In the genomic region with DNA sequence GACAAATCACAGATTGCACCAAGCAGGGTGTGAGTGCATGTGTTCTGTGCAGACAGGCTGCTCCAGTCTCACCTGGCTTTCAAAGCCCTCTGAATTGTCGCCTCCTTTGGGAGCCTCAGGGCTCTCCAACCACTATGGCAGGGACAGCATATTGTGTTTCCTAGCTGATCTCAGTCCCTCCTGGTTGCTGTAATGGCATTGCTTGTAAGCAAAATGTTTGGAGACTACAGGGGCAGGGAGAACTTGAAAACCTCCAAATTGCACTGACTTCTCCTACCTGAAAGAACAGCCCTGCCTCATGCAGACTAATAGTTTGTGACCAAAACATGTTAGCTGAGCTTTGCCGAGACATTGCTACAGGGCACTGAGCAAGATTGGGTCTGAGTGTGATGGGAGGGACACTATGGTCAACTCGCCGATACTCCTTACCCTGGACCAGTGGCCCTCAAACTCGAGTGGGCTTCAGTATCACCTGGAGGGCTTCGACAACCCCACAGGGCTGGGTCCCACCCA, we compare ENCODE assay signal across 18 cellular contexts.
DNase-seq lines count a peak whose midpoint lies in the region; ATAC-seq and TF ChIP-seq lines count a peak whose summit lies in the region.
"Had no signal": no experiment of that assay in that cellular context is flagged by ENCODE, and none has a peak within 500 bp of the region (broad histone marks: within the 10 kb centered on the region; RNA-seq: fewer than 3 reads in every experiment).

No MANE protein-coding gene starts in this region.

- H3K27ac Mint-ChIP-seq in HFFc6 (peak overlapping the region; percentile 32; the same call in 1 of the 2 replicates), type B pancreatic cell (no peak overlapping the region)
- H3K27ac Mint-ChIP-seq: effector memory CD8-positive, alpha-beta T cell had no signal

- H3K9ac ChIP-seq in NT2/D1 (ENCODE audit: insufficient read length, low read depth) (peak overlapping the region; percentile 59), skeletal muscle tissue (ENCODE audit: low read depth in 1 of 3, low read length in 3 of 3) (no peak overlapping the region)
- H3K9ac ChIP-seq: SK-N-SH had no signal

- H3K27me3 ChIP-seq in NT2/D1 (ENCODE audit: insufficient read depth, insufficient read length) = no peaks in the 10 kb centered on the region
- H3K27me3 ChIP-seq in skeletal muscle tissue (ENCODE audit: control insufficient read depth in 3 of 3, insufficient read depth in 3 of 3, low read length in 3 of 3) = no peaks in the 10 kb centered on the region
- no peaks in the 10 kb centered on the region for H3K27me3 ChIP-seq in Peyer's patch
- H3K27me3 ChIP-seq: adrenal gland, MG63, tibial artery had no signal

- H3K27ac ChIP-seq in skeletal muscle tissue (ENCODE audit: low read depth, low read length) = peak overlapping the region; percentile 48
- H3K27ac ChIP-seq in Peyer's patch = no peak overlapping the region
- H3K27ac ChIP-seq: adrenal gland, tibial artery had no signal

- peaks cover 2% of the 10 kb centered on the region for H3K4me1 ChIP-seq in NT2/D1 (ENCODE audit: insufficient read depth, insufficient read length)
- H3K4me1 ChIP-seq in skeletal muscle tissue (ENCODE audit: control insufficient read depth in 3 of 3, insufficient read depth in 3 of 3, low read length in 3 of 3) = no peaks in the 10 kb centered on the region
- no peaks in the 10 kb centered on the region for H3K4me1 ChIP-seq in Peyer's patch
- H3K4me1 ChIP-seq: adrenal gland had no signal

- no peaks in the 10 kb centered on the region for H3K36me3 Mint-ChIP-seq in HFFc6 (ENCODE audit: low read depth)
- H3K36me3 Mint-ChIP-seq in type B pancreatic cell = no peaks in the 10 kb centered on the region

- TF ChIP-seq CTCF in HFFc6 (IDR thresholded peaks at IDR 0.05) (no peak), Peyer's patch (IDR thresholded peaks at IDR 0.05) (no peak), type B pancreatic cell (conservative IDR thresholded peaks at IDR 0.05) (no peak)

- H3K27me3 Mint-ChIP-seq in HFFc6 (ENCODE audit: insufficient read depth) = no peaks in the 10 kb centered on the region; the same call in 1 of the 2 replicates
- H3K27me3 Mint-ChIP-seq in type B pancreatic cell = peaks cover 24% of the 10 kb centered on the region
- H3K27me3 Mint-ChIP-seq: effector memory CD8-positive, alpha-beta T cell had no signal

- DNase-seq in HFFc6 = no peak
- DNase-seq in NT2/D1 (ENCODE audit: low read depth, low spot score) = peak; percentile 13
- DNase-seq in Peyer's patch = no peak
- no peak for DNase-seq in RKO (ENCODE audit: low spot score)
- DNase-seq in type B pancreatic cell (ENCODE audit: extremely low spot score, unreplicated experiment) = no peak
- DNase-seq: adrenal gland; cerebellar nuclear complex; DMS 273 treated with DMSO at 0.1 percent for 48 hours; effector memory CD8-positive, alpha-beta T cell; NCI-H1930; NCI-H69; SK-N-SH; tibial artery had no signal

- H3K36me3 ChIP-seq in NT2/D1 (ENCODE audit: insufficient read depth, insufficient read length, low read length) = no peaks in the 10 kb centered on the region
- H3K36me3 ChIP-seq in skeletal muscle tissue (ENCODE audit: control insufficient read depth in 3 of 3, insufficient read depth in 3 of 3, low read length in 3 of 3) = peaks cover 0 to 2% (median 0%) of the 10 kb centered on the region in 3 donors
- H3K36me3 ChIP-seq in Peyer's patch = no peaks in the 10 kb centered on the region
- H3K36me3 ChIP-seq: adrenal gland, MG63, tibial artery had no signal

- H3K9me3 Mint-ChIP-seq in HFFc6 (no peaks in the 10 kb centered on the region), type B pancreatic cell (no peaks in the 10 kb centered on the region)
- H3K9me3 Mint-ChIP-seq: effector memory CD8-positive, alpha-beta T cell; neural crest cell had no signal

- no peak overlapping the region for H3K4me3 Mint-ChIP-seq in HFFc6
- no peak overlapping the region for H3K4me3 Mint-ChIP-seq in type B pancreatic cell
- H3K4me3 Mint-ChIP-seq: effector memory CD8-positive, alpha-beta T cell; neural crest cell had no signal

- peaks cover 35% of the 10 kb centered on the region for H3K4me1 Mint-ChIP-seq in HFFc6 (ENCODE audit: low read depth)
- H3K4me1 Mint-ChIP-seq in type B pancreatic cell (ENCODE audit: unreplicated experiment) = no peaks in the 10 kb centered on the region

- H3K9me3 ChIP-seq in NT2/D1 (ENCODE audit: insufficient read depth, low read length) (no peaks in the 10 kb centered on the region), skeletal muscle tissue (ENCODE audit: control insufficient read depth in 3 of 3, low read length in 3 of 3) (no peaks in the 10 kb centered on the region), Peyer's patch (no peaks in the 10 kb centered on the region)
- H3K9me3 ChIP-seq: adrenal gland, MG63, SK-N-SH, tibial artery had no signal

- TF ChIP-seq POLR2A in Peyer's patch (IDR thresholded peaks at IDR 0.05) = no peak

- no peak overlapping the region for H3K4me3 ChIP-seq in NT2/D1 (ENCODE audit: insufficient read length, low read depth)
- H3K4me3 ChIP-seq in skeletal muscle tissue (ENCODE audit: low read length in 3 of 3) = no peak overlapping the region
- H3K4me3 ChIP-seq in Peyer's patch = no peak overlapping the region
- H3K4me3 ChIP-seq: adrenal gland, MG63, tibial artery had no signal

- peak; percentile 6 for ATAC-seq in GM19372 (IDR thresholded peaks at IDR 0.05; ENCODE audit: low read depth, unreplicated experiment)
- ATAC-seq: effector memory CD8-positive, alpha-beta T cell; HepG2 had no signal
